8 cellular contexts compared by ENCODE assay signal in the genomic region with DNA sequence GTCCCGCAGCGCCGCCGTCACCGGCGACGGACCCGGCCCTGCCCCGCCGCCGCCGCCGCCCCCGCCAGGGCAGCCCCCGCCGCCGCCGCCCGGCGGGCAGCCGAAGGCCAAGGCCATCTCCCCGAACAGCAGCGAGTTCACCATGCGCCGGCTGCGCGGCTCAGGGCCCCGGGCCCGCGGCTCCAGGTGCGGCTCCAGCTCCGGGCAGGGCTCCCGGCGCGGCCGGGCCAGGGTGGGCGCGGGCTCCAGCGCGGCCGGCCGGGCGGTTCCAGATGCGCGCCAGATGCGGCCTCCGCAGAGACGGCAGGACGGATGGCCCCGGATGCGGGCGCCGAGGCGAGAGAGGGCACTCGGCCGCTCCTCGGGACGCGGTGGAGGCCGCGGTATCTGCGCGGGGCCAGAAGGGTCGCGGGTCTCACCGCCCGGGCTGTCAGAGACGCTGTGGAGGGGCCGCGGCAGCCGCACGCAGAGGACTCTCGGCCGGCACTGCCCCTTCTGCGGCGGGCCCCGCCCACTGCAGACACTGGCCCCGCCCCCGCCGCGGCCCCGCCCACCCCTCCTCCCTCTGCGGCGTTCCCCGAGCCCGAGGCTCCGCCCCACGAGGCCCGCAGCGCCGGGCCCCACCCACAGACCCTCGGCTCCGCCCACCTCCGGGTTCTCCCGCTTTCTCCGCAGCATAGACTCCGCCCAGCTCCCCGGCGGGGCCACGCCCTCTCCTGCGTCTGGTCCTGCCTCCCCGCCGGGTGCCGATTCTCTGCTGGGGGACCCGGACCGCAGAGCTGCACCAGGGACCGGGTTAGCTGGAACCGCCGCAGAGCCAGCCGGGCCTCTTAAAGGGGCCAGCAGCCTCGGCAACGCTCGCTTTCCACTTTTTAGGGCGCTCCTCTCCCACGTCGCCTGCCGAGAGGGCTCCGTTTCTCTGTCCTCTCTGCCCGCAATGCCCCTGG. TPM values are rescaled to one million over a fixed set of nuclear protein-coding genes. Genes with fewer than 3 reads are reported as not detected.
DNase-seq lines count a peak whose midpoint lies in the region; ATAC-seq and TF ChIP-seq lines count a peak whose summit lies in the region.

TSS of gene IFFO2 (minus strand) at position 488 of the 947 bp plus-strand sequence. CDS start at position 144, 344 bp downstream.

- H2AFZ ChIP-seq in IMR-90 (replicated peaks; ENCODE audit: low read length, poor library complexity) = peak within 1 kb of the TSS; percentile 95

- peak within 1 kb of the TSS; percentile 61 for H2BK5ac ChIP-seq in IMR-90 (ENCODE audit: low read depth, low read length, poor library complexity, severe bottlenecking)

- H2AK9ac ChIP-seq in IMR-90 (replicated peaks; ENCODE audit: low read depth, low read length, poor library complexity) = peak within 1 kb of the TSS; percentile 86

- H3K4me1 Mint-ChIP-seq in naive thymus-derived CD4-positive, alpha-beta T cell = peaks cover 47 to 59% (median 53%) of the 10 kb centered on the region in 7 donors
- peaks cover 55% of the 10 kb centered on the region for H3K4me1 Mint-ChIP-seq in stimulated activated effector memory CD8-positive, alpha-beta T cell treated with anti-CD3 and anti-CD28 coated beads, Interleukin-12 subunit alpha, Interleukin-12 subunit beta, amount 100 ng/mL, for 72 hours

- peak within 1 kb of the TSS; percentile 64; the same call in 1 of the 3 replicates for H2BK15ac ChIP-seq in IMR-90 (ENCODE audit: low read depth, low read length)

- ATAC-seq in GM21529 (IDR thresholded peaks at IDR 0.05; ENCODE audit: unreplicated experiment) = peak; percentile 73
- peak; percentile 97 for ATAC-seq in IMR-90 (ENCODE audit: low read depth)
- ATAC-seq in naive thymus-derived CD4-positive, alpha-beta T cell = peak; percentile 90
- peak; percentile 63 for ATAC-seq in stimulated activated effector memory CD8-positive, alpha-beta T cell treated with anti-CD3 and anti-CD28 coated beads, Interleukin-12 subunit alpha, Interleukin-12 subunit beta, amount 100 ng/mL, for 72 hours

- H3K27me3 Mint-ChIP-seq in naive thymus-derived CD4-positive, alpha-beta T cell = peaks cover 0 to 28% (median 0%) of the 10 kb centered on the region in 5 donors

- peak within 1 kb of the TSS; percentile 87 for H3K4ac ChIP-seq in IMR-90 (ENCODE audit: low read depth, low read length)

- POLR2A ChIA-PET in IMR-90 (lab: Charles Lee; ENCODE audit: unreplicated experiment) = interaction anchor here (0.6 kb wide), 2 partner anchors 18 to 29 kb away, joined by 4 read pairs; no protein-coding TSS in a partner anchor
- POLR2A ChIA-PET in naive thymus-derived CD4-positive, alpha-beta T cell (lab: Charles Lee) = interaction anchor here (0.9 to 12.2 kb wide), 16 partner anchors 9 to 641 kb away, joined by 3 to 181 read pairs (median 5); partner anchors contain the start of gene ALDH4A1

- TF ChIP-seq CTCF in IMR-90 (conservative IDR thresholded peaks at IDR 0.05; ENCODE audit: low read depth, low read length) = no peak

- H4K91ac ChIP-seq in IMR-90 (ENCODE audit: insufficient read depth, low read depth, low read length) = 0 out of 2 replicates have a peak within 1 kb of the TSS, but pooled peaks have one; percentile 75

- peaks cover 17% of the 10 kb centered on the region for H3K4me1 ChIP-seq in IMR-90 (ENCODE audit: control insufficient read depth, insufficient read depth, low read length)
- peaks cover 52 to 53% of the 10 kb centered on the region in 2 donors for H3K4me1 ChIP-seq in naive thymus-derived CD4-positive, alpha-beta T cell (ENCODE audit: control insufficient read depth in 2 of 2, insufficient read depth in 2 of 2, low read length in 2 of 2)

- no peak within 1 kb of the TSS for H2BK20ac ChIP-seq in IMR-90 (ENCODE audit: low read depth, low read length)

- H4K5ac ChIP-seq in IMR-90 (ENCODE audit: low read depth, low read length) = 0 out of 2 replicates have a peak within 1 kb of the TSS, but pooled peaks have one; percentile 28

- peak within 1 kb of the TSS; percentile 95 for H3K4me2 ChIP-seq in IMR-90 (ENCODE audit: low read depth, low read length)

- dilution Hi-C loops in IMR-90 (cut with HindIII; ENCODE audit: low sequenced_read_pairs, unreplicated experiment) = no loop called here

- H3K9me1 ChIP-seq in IMR-90 (ENCODE audit: insufficient read depth, low read length) = peaks cover 8% of the 10 kb centered on the region; the same call in 1 of the 2 replicates

- peak within 1 kb of the TSS; percentile 89 to 96 (median 93) for H3K4me3 Mint-ChIP-seq in naive thymus-derived CD4-positive, alpha-beta T cell
- peak within 1 kb of the TSS; percentile 79 for H3K4me3 Mint-ChIP-seq in stimulated activated effector memory CD8-positive, alpha-beta T cell treated with anti-CD3 and anti-CD28 coated beads, Interleukin-12 subunit alpha, Interleukin-12 subunit beta, amount 100 ng/mL, for 72 hours

- peak within 1 kb of the TSS; percentile 86 for H3K23ac ChIP-seq in IMR-90 (ENCODE audit: low read depth, low read length)

- CTCF ChIA-PET in IMR-90 (lab: Yijun Ruan, JAX) = interaction anchor here (1.2 kb wide), 1 partner anchor 1708 kb away, joined by 3 read pairs; no protein-coding TSS in a partner anchor
- CTCF ChIA-PET in naive thymus-derived CD4-positive, alpha-beta T cell (lab: Charles Lee) = interaction anchor here (0.7 to 2.5 kb wide), 9 partner anchors 14 to 120 kb away, joined by 3 to 15 read pairs (median 5); partner anchors contain the start of gene ALDH4A1

- no peaks in the 10 kb centered on the region for H3K9me3 ChIP-seq in IMR-90 (ENCODE audit: control insufficient read depth, insufficient read depth, low read length)
- H3K9me3 ChIP-seq in naive thymus-derived CD4-positive, alpha-beta T cell (ENCODE audit: control insufficient read depth in 2 of 3, low read length in 3 of 3) = no peaks in the 10 kb centered on the region

- WGBS in IMR-90 (ENCODE audit: extremely low coverage in 2 of 2, insufficient read length in 1 of 2), 2 experiments = 1% methylated on average over 30 of the region's 119 CpGs; no CpG with 5 or more reads in 1 of the 2 experiments

- peaks cover 6% of the 10 kb centered on the region; the same call in 1 of the 2 replicates for H3K27me3 ChIP-seq in IMR-90 (ENCODE audit: control insufficient read depth, insufficient read depth, low read length)
- H3K27me3 ChIP-seq in naive thymus-derived CD4-positive, alpha-beta T cell (ENCODE audit: control insufficient read depth in 2 of 2, insufficient read depth in 2 of 2, low read length in 2 of 2) = no peaks in the 10 kb centered on the region

- H3K4me3 ChIP-seq in IMR-90 (ENCODE audit: insufficient read depth, low read depth, low read length) = peak within 1 kb of the TSS; percentile 95
- peak within 1 kb of the TSS; percentile 66 for H3K4me3 ChIP-seq in naive thymus-derived CD4-positive, alpha-beta T cell (ENCODE audit: low read length)

- H4K8ac ChIP-seq in IMR-90 (ENCODE audit: low read depth in 2 of 2, low read length in 2 of 2) = peak within 1 kb of the TSS; percentile 53 to 70; a peak in 2 of 4 replicates

- H2BK120ac ChIP-seq in IMR-90 (ENCODE audit: low read depth, low read length) = peak within 1 kb of the TSS; percentile 65; the same call in 1 of the 2 replicates

- 0 out of 2 replicates have a peak, but pooled peaks have one; percentile 14 for TF ChIP-seq RAD21 in IMR-90 (IDR thresholded peaks at IDR 0.05; ENCODE audit: low read length)

- peak within 1 kb of the TSS; percentile 79 for H3K9ac ChIP-seq in IMR-90 (ENCODE audit: low read depth, low read length)

- BruUV-seq in IMR-90 (replicated peaks; lab: Mats Ljungman, UMichigan) = no TSS peak

- no peaks in the 10 kb centered on the region for H3K36me3 ChIP-seq in IMR-90 (ENCODE audit: control insufficient read depth, insufficient read depth, low read length)
- no peaks in the 10 kb centered on the region for H3K36me3 ChIP-seq in naive thymus-derived CD4-positive, alpha-beta T cell (ENCODE audit: control insufficient read depth in 2 of 3, insufficient read depth in 3 of 3, low read length in 3 of 3)

- H3K9me3 Mint-ChIP-seq in naive thymus-derived CD4-positive, alpha-beta T cell = peaks cover 0 to 5% (median 0%) of the 10 kb centered on the region in 11 donors
- no peaks in the 10 kb centered on the region for H3K9me3 Mint-ChIP-seq in stimulated activated effector memory CD8-positive, alpha-beta T cell treated with anti-CD3 and anti-CD28 coated beads, Interleukin-12 subunit alpha, Interleukin-12 subunit beta, amount 100 ng/mL, for 72 hours

- peaks cover 0 to 33% of the 10 kb centered on the region in 2 experiments; a peak in 2 of 4 replicates for H3K79me1 ChIP-seq in IMR-90 (ENCODE audit: low read depth in 1 of 2, low read length in 2 of 2)

- in situ Hi-C loops in IMR-90 (cut with MboI; ENCODE audit: low sequenced_read_pairs) = no loop called here

- H3K18ac ChIP-seq in IMR-90 (ENCODE audit: low read depth, low read length) = peak within 1 kb of the TSS; percentile 18; the same call in 1 of the 2 replicates

- H2AK5ac ChIP-seq in IMR-90 (ENCODE audit: low read depth, low read length) = peak within 1 kb of the TSS; percentile 54

- H3K36me3 Mint-ChIP-seq in naive thymus-derived CD4-positive, alpha-beta T cell = peaks cover 0 to 15% (median 0%) of the 10 kb centered on the region in 5 donors
- H3K36me3 Mint-ChIP-seq in stimulated activated effector memory CD8-positive, alpha-beta T cell treated with anti-CD3 and anti-CD28 coated beads, Interleukin-12 subunit alpha, Interleukin-12 subunit beta, amount 100 ng/mL, for 72 hours = peaks cover 43% of the 10 kb centered on the region

- peak within 1 kb of the TSS; percentile 54 for H3K56ac ChIP-seq in IMR-90 (ENCODE audit: extremely low read depth, insufficient read depth, low read length)

- H3K14ac ChIP-seq in IMR-90 (replicated peaks; ENCODE audit: low read depth, low read length) = peak within 1 kb of the TSS; percentile 86

- peak within 1 kb of the TSS; percentile 70 for H3K27ac ChIP-seq in IMR-90 (ENCODE audit: insufficient read depth, low read length)
- H3K27ac ChIP-seq in naive thymus-derived CD4-positive, alpha-beta T cell (ENCODE audit: low read depth, low read length) = peak within 1 kb of the TSS; percentile 98

- peak; percentile 82 for TF ChIP-seq POLR2A in IMR-90 (IDR thresholded peaks at IDR 0.05; ENCODE audit: low read depth, low read length)

- peaks cover 23% of the 10 kb centered on the region for H4K20me1 ChIP-seq in IMR-90 (ENCODE audit: insufficient read depth, low read length)

- H3K27ac Mint-ChIP-seq in naive thymus-derived CD4-positive, alpha-beta T cell = peak within 1 kb of the TSS; percentile 37 to 99 (median 92)
- H3K27ac Mint-ChIP-seq in stimulated activated effector memory CD8-positive, alpha-beta T cell treated with anti-CD3 and anti-CD28 coated beads, Interleukin-12 subunit alpha, Interleukin-12 subunit beta, amount 100 ng/mL, for 72 hours = peak within 1 kb of the TSS; percentile 99

- intact Hi-C loops in IMR-90 (cut with micrococcal nuclease) = loop anchor here (2.0 to 5.0 kb wide), 2 partner anchors 30 to 56 kb away; no protein-coding TSS in a partner anchor
- intact Hi-C loops in naive thymus-derived CD4-positive, alpha-beta T cell (cut with micrococcal nuclease) = loop anchor here (1.0 to 10.0 kb wide), 11 partner anchors 8 to 1519 kb away; partner anchors contain the start of genes ALDH4A1 (in 2 of the 2), CAPZB (in 1 of the 2) and RCC2 (in 1 of the 2)

- DNase-seq in DMS53 (lab: John Stamatoyannopoulos, UW) = peak; percentile 93
- peak; percentile 90 for DNase-seq in IMR-90
- DNase-seq in RPMI7951 (ENCODE audit: low read depth) = peak; percentile 92
- DNase-seq in activated T-helper 1 cell treated with anti-CD3 and anti-CD28 coated beads, Interleukin-2, amount 50 U/mL, for 16 hours (ENCODE audit: low read depth in 1 of 2, low spot score in 1 of 2) = peak; percentile 97 to 98
- peak; percentile 88 for DNase-seq in fibroblast of gingiva (ENCODE audit: low read depth)
- DNase-seq in naive thymus-derived CD4-positive, alpha-beta T cell = peak; percentile 95 to 100 (median 97)
- DNase-seq in stimulated activated effector memory CD8-positive, alpha-beta T cell treated with anti-CD3 and anti-CD28 coated beads, Interleukin-12 subunit alpha, Interleukin-12 subunit beta, amount 100 ng/mL, for 72 hours (ENCODE audit: low spot score in 2 of 2) = peak; percentile 98 to 99

RNA-seq across cellular contexts. Expression of gene IFFO2, which starts in this region (rescaled TPM):
- total RNA-seq in IMR-90 (2012; rRNA removed) = 13.6 and 14.5 TPM in 2 replicates
- polyA plus RNA-seq in IMR-90 (2012; rRNA removed) = 18.1 and 18.2 TPM in 2 replicates
- 14.9 and 25.2 TPM in 2 replicates for polyA plus RNA-seq in IMR-90 (2012; cell fraction: cytosol; rRNA removed)
- 20.2 and 32.8 TPM in 2 replicates for polyA plus RNA-seq in IMR-90 (2012; cell fraction: nucleus; rRNA removed; ENCODE audit: low replicate concordance)
- 9.1 and 9.9 TPM in 2 replicates for total RNA-seq in RPMI7951 (2014; rRNA removed; shearing (Covaris generic))
- 10 to 100 TPM; 20.5 to 57.1 (median 28.2) TPM for total RNA-seq in naive thymus-derived CD4-positive, alpha-beta T cell
- 1 to 10 TPM; 1.1 to 2.7 TPM for polyA plus RNA-seq in naive thymus-derived CD4-positive, alpha-beta T cell

Comparison
In these comparisons a context has a peak if more than half of its experiments do, and no peak if none do; other contexts are left out.
1. Peak in every context shown above with its lines: DNase-seq, ATAC-seq, H3K4me3 ChIP-seq and H3K27ac ChIP-seq.